In the genomic region with DNA sequence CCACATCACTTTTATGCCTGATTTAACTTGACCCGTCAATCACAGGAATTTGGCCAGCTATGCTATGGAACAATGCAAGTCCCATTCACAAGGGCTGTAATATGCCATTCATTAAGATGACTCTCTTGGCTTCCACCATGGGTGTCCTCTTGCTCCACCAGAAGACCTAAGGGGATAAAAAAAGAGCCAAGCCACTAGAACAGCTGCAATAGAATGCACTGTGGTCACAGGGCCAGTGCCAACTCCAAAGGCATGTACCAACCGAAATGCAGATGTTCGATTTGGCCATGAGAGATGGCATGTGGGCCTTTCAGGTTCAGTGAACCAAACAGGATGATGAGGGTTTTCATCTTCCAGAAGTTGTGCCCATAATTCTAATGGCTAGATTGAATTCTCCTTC, we compare ENCODE assay signal across 14 cellular contexts.
"Had no signal": no experiment of that assay in that cellular context is flagged by ENCODE, and none has a peak within 500 bp of the region (broad histone marks: within the 10 kb centered on the region; RNA-seq: fewer than 3 reads in every experiment).

No MANE protein-coding gene starts in this region.

- H3K4me1 ChIP-seq: gastrocnemius medialis, parathyroid adenoma, prostate gland, testis, tibial nerve, upper lobe of right lung, vagina had no signal

- H3K27me3 ChIP-seq: dorsolateral prefrontal cortex, gastrocnemius medialis, testis, tibial nerve, upper lobe of right lung, vagina had no signal

- H3K79me2 ChIP-seq: parathyroid adenoma had no signal

- H3K4me3 ChIP-seq: dorsolateral prefrontal cortex, gastrocnemius medialis, mucosa of descending colon, prostate gland, testis, tibial nerve, upper lobe of right lung, vagina had no signal

- H3K9ac ChIP-seq: parathyroid adenoma had no signal

- DNase-seq: cortex of kidney; dorsolateral prefrontal cortex; effector CD8-positive, alpha-beta T cell; gastrocnemius medialis; islet precursor cell; mammary epithelial cell; mucosa of descending colon; stimulated activated CD4-positive, alpha-beta T cell treated with anti-CD3 and anti-CD28 coated beads, Interleukin-4, amount 100 ng/mL, for 24 hours; testis; upper lobe of right lung had no signal

- H3K9me3 ChIP-seq: gastrocnemius medialis, mucosa of descending colon, prostate gland, testis, tibial nerve, upper lobe of right lung, vagina had no signal

- H2AFZ ChIP-seq: parathyroid adenoma had no signal

- H3K36me3 ChIP-seq: gastrocnemius medialis, prostate gland, tibial nerve, upper lobe of right lung, vagina had no signal

- H3K27ac ChIP-seq: dorsolateral prefrontal cortex, gastrocnemius medialis, parathyroid adenoma, prostate gland, testis, tibial nerve, upper lobe of right lung, vagina had no signal
